ENCODE assay signal across 18 cellular contexts in genomic region chr4:155587766-155588165, GRCh38.
"Had no signal": no experiment of that assay in that cellular context is flagged by ENCODE, and none has a peak within 500 bp of the region (broad histone marks: within the 10 kb centered on the region; RNA-seq: fewer than 3 reads in every experiment).

No MANE protein-coding gene starts in this region.

- H3K9ac ChIP-seq: KMS-11 had no signal

- H3K4me2 ChIP-seq: KMS-11 had no signal

- H3K27ac ChIP-seq: HL-60, KMS-11 had no signal

- ATAC-seq: K562 had no signal

- H3K4me3 ChIP-seq: K562 had no signal

- DNase-seq: MM.1S, NCI-H1092 treated with DMSO at 0.1 percent for 48 hours, NCI-H1436 treated with DMSO at 0.1 percent for 48 hours, NCI-H1694, NCI-H187 treated with DMSO at 0.1 percent for 48 hours, NCI-H2029 treated with DMSO at 0.1 percent for 48 hours, NCI-H2171, NCI-H226, NCI-H446, NCI-H510A, NCI-H524 treated with DMSO at 0.1 percent for 48 hours, NCI-H69, NCI-H774, RPMI8226, SHP77 had no signal
